29 cellular contexts compared by ENCODE assay signal in genomic region chr20:42378826-42379225, GRCh38.
"Had no signal": no experiment of that assay in that cellular context is flagged by ENCODE, and none has a peak within 500 bp of the region (broad histone marks: within the 10 kb centered on the region; RNA-seq: fewer than 3 reads in every experiment).

No MANE protein-coding gene starts in this region.

- H3K9me3 ChIP-seq: lower lobe of right lung, mucosa of descending colon, psoas muscle, right atrium auricular region, right lobe of liver, stomach, suprapubic skin, thoracic aorta, tibial artery, upper lobe of right lung had no signal

- H3K36me3 ChIP-seq: lower lobe of right lung, right atrium auricular region, right lobe of liver, stomach, suprapubic skin, thoracic aorta, tibial artery, upper lobe of right lung had no signal

- H2AFZ ChIP-seq: parathyroid adenoma had no signal

- ATAC-seq: left lobe of liver; lower lobe of right lung; mucosa of descending colon; naive thymus-derived CD4-positive, alpha-beta T cell; natural killer cell treated with Interleukin-12 subunit alpha and Interleukin-12 subunit beta and Interleukin-15 and Interleukin-18, amount 100 ng/mL, for 72 hours; psoas muscle; right lobe of liver; stimulated activated memory B cell treated with anti-CD40 and anti-IgM and Interleukin-4, amounts not matched to agents 10 μg/mL and 1 μg/mL and 100 μg/mL, for 72 hours; stimulated activated naive CD8-positive, alpha-beta T cell treated with anti-CD3 and anti-CD28 coated beads, Interleukin-15, Interleukin-2, amounts not matched to agents 100 U/mL and 50 U/mL, for 24 hours; upper lobe of right lung had no signal

- H3K4me2 ChIP-seq: smooth muscle cell had no signal

- DNase-seq: hippocampal formation; kidney glomerular epithelial cell; left cardiac atrium; lower lobe of right lung; mammary epithelial cell; midbrain; mucosa of descending colon; naive thymus-derived CD4-positive, alpha-beta T cell; occipital lobe; psoas muscle; right lobe of liver; stimulated activated CD4-positive, alpha-beta T cell treated with anti-CD3 and anti-CD28 coated beads, Interleukin-1b, Interleukin-23, amount 100 ng/mL, for 48 hours; stimulated activated CD4-positive, alpha-beta T cell treated with anti-CD3 and anti-CD28 coated beads, Interleukin-2, amount 100 ng/mL, for 48 hours; stimulated activated CD4-positive, alpha-beta T cell treated with anti-CD3 and anti-CD28 coated beads, Interleukin-4, amount 100 ng/mL, for 4 hours; stimulated activated CD8-positive, alpha-beta memory T cell treated with anti-CD3 and anti-CD28 coated beads, Interleukin-4, amount 100 ng/mL, for 48 hours; stimulated activated naive CD8-positive, alpha-beta T cell treated with anti-CD3 and anti-CD28 coated beads, Interleukin-15, Interleukin-2, amounts not matched to agents 100 U/mL and 50 U/mL, for 24 hours; stomach; tibial artery; upper lobe of right lung had no signal

- H3K79me2 ChIP-seq: parathyroid adenoma had no signal

- H3K4me3 ChIP-seq: lower lobe of right lung, mucosa of descending colon, psoas muscle, right atrium auricular region, right lobe of liver, smooth muscle cell, stomach, suprapubic skin, thoracic aorta, tibial artery, upper lobe of right lung had no signal

- H3K27me3 ChIP-seq: right atrium auricular region, right lobe of liver, stomach, tibial artery, upper lobe of right lung had no signal

- H3K27ac ChIP-seq: lower lobe of right lung, parathyroid adenoma, psoas muscle, right atrium auricular region, right lobe of liver, stomach, suprapubic skin, thoracic aorta, tibial artery, upper lobe of right lung had no signal

- H3K9ac ChIP-seq: parathyroid adenoma had no signal

- FAIRE-seq: keratinocyte, urothelium cell line had no signal

- H3K4me1 ChIP-seq: lower lobe of right lung, psoas muscle, right atrium auricular region, right lobe of liver, stomach, suprapubic skin, tibial artery, upper lobe of right lung had no signal
